In genomic region chr11:78420796-78421209, GRCh38 we compare ENCODE assay signal across 8 cellular contexts. TPM values are rescaled to one million over a fixed set of nuclear protein-coding genes. Genes with fewer than 3 reads are reported as not detected.
A peak's percentile ranks its signal among the peaks of the same experiment; 100 is the strongest.
DNase-seq lines count a peak whose midpoint lies in the region; ATAC-seq, FAIRE-seq and TF ChIP-seq lines count a peak whose summit lies in the region.

No MANE protein-coding gene starts in this region.

- no peak for FAIRE-seq in K562 (lab: Jason Lieb, UNC)

- TF ChIP-seq EP300 in K562 (IDR thresholded peaks at IDR 0.05; ENCODE audit: low read length) = no peak

- H3K27ac Mint-ChIP-seq in nephron = peak overlapping the region in 2 of 3 experiments; percentile 9 to 91

- H3K4me3 Mint-ChIP-seq in nephron = peak overlapping the region in 2 of 3 experiments; percentile 17 to 44

- DNase-seq in GM13977 (ENCODE audit: low spot score) (peak; percentile 44), NOMO-1 (lab: John Stamatoyannopoulos, UW; ENCODE audit: unreplicated experiment in 2 of 2) (peak; percentile 24 to 32), K562 (ENCODE audit: extremely low read depth in 1 of 4, low spot score in 3 of 4) (no peak), aorta (peak; percentile 87 to 91), KG1 (lab: John Stamatoyannopoulos, UW) (no peak), cerebellar nuclear complex (lab: John Stamatoyannopoulos, UW) (no peak)

- no peaks in the 10 kb centered on the region; the same call in 2 of the 3 replicates for H3K36me3 ChIP-seq in K562 (ENCODE audit: control insufficient read depth, insufficient read depth, low read length)
- H3K36me3 ChIP-seq in aorta (ENCODE audit: control insufficient read depth in 1 of 2, insufficient read depth in 2 of 2, low read length in 1 of 2) = no peaks in the 10 kb centered on the region

- POLR2A ChIA-PET in K562 (lab: Yijun Ruan, JAX) = interaction anchor here (0.7 kb wide), 1 partner anchor 25 kb away, joined by 3 read pairs; no protein-coding TSS in a partner anchor

- in situ Hi-C loops in GM13977 (cut with MboI; ENCODE audit: low pct_unique_long_range_greater_than_20kb, low sequenced_read_pairs, unreplicated experiment) (loop anchor here (10.0 kb wide), 1 partner anchor 196 kb away; no protein-coding TSS in a partner anchor), K562 (cut with MboI) (no loop called here)

- CTCF ChIA-PET in K562 (lab: Yijun Ruan, JAX; ENCODE audit: low intra/inter-chr PET ratio) = no interaction called here

- H3K9me3 ChIP-seq in K562 (replicated peaks; ENCODE audit: control insufficient read depth, insufficient read depth, low read depth, low read length) (no peaks in the 10 kb centered on the region), aorta (ENCODE audit: control insufficient read depth, low read length) (no peaks in the 10 kb centered on the region)

- intact Hi-C loops in K562 (cut with micrococcal nuclease) (loop anchor here (1.0 kb wide), 1 partner anchor 193 kb away; no protein-coding TSS in a partner anchor), aorta (cut with DNase I) (loop anchor here in 1 of 2 donors (5.0 kb wide), 1 partner anchor 194 kb away; no protein-coding TSS in a partner anchor)

- H3K36me3 Mint-ChIP-seq in nephron (ENCODE audit: low read depth) = no peaks in the 10 kb centered on the region

- no peaks in the 10 kb centered on the region for H3K27me3 ChIP-seq in K562 (ENCODE audit: control insufficient read depth in 2 of 2, insufficient read depth in 2 of 2, low read length in 2 of 2)
- H3K27me3 ChIP-seq in aorta (ENCODE audit: control insufficient read depth in 1 of 2, insufficient read depth in 2 of 2, low read length in 1 of 2) = no peaks in the 10 kb centered on the region

- peaks cover 18% of the 10 kb centered on the region for H3K79me2 ChIP-seq in K562 (ENCODE audit: control insufficient read depth, insufficient read depth, low read length)

- H3K9ac ChIP-seq in K562 (ENCODE audit: insufficient read depth in 1 of 2, low read depth in 2 of 2, low read length in 2 of 2) = no peak overlapping the region

- TF ChIP-seq CTCF in GM13977 (IDR thresholded peaks at IDR 0.05; ENCODE audit: extremely low read depth, insufficient read depth, missing control alignments) (no peak), K562 (IDR thresholded peaks at IDR 0.05 in 2 of 3, conservative IDR thresholded peaks at IDR 0.05 in 1 of 3; ENCODE audit: insufficient read depth in 2 of 3, low read depth in 1 of 3, low read length in 3 of 3) (no peak), nephron (IDR thresholded peaks at IDR 0.05; ENCODE audit: unreplicated experiment in 3 of 3) (no peak)

- 39% methylated on average over 9 of the region's 9 CpGs for WGBS in K562 (ENCODE audit: insufficient coverage, low coverage, missing lambda C conversion rate)
- WGBS in aorta, 2 donors = 4% methylated on average over 9 of the region's 9 CpGs

- ATAC-seq in K562 (no peak), aorta (ENCODE audit: low FRiP score) (no peak), HG02678 (IDR thresholded peaks at IDR 0.05; ENCODE audit: unreplicated experiment) (no peak)

- H3K27ac ChIP-seq in K562 (ENCODE audit: extremely low read depth, low read depth, low read length) (no peak overlapping the region), aorta (ENCODE audit: low read depth in 1 of 2, low read length in 2 of 2) (peak overlapping the region in 1 of 2 donors; percentile 60)

- H3K4me1 ChIP-seq in K562 (replicated peaks in 1 of 2; ENCODE audit: control insufficient read depth in 2 of 2, insufficient read depth in 2 of 2, low read length in 2 of 2) (peaks cover 13 to 34% of the 10 kb centered on the region in 2 experiments), aorta (ENCODE audit: control insufficient read depth in 1 of 2, insufficient read depth in 2 of 2, low read length in 2 of 2) (no peaks in the 10 kb centered on the region)

- H3K27me3 Mint-ChIP-seq in nephron (ENCODE audit: low read depth) = no peaks in the 10 kb centered on the region

- H3K4me3 ChIP-seq in K562 (no peak overlapping the region), aorta (ENCODE audit: low read length in 2 of 2) (no peak overlapping the region)

- H3K9me3 Mint-ChIP-seq in nephron = no peaks in the 10 kb centered on the region

- H3K9me1 ChIP-seq in K562 (ENCODE audit: control insufficient read depth, insufficient read depth, low read length) = no peaks in the 10 kb centered on the region

- no peak overlapping the region for H3K4me2 ChIP-seq in K562 (ENCODE audit: insufficient read depth, low read length)

- H4K20me1 ChIP-seq in K562 (replicated peaks; ENCODE audit: control insufficient read depth, insufficient read depth, low read length) = no peaks in the 10 kb centered on the region

- peaks cover 55% of the 10 kb centered on the region for H3K4me1 Mint-ChIP-seq in nephron

- no peak for TF ChIP-seq RAD21 in K562 (CRISPR knock-in tag; conservative IDR thresholded peaks at IDR 0.05 in 1 of 2, IDR thresholded peaks at IDR 0.05 in 1 of 2)

- no peak overlapping the region for H2AFZ ChIP-seq in K562 (ENCODE audit: low read depth, low read length)

- TF ChIP-seq POLR2A in K562 (conservative IDR thresholded peaks at IDR 0.05) = no peak

- no TSS peak for BruUV-seq in K562 (replicated peaks; lab: Mats Ljungman, UMichigan)

TF ChIP-seq in K562, 482 proteins besides CTCF, POLR2A, EP300 and RAD21 (continues in another document):
- TF ChIP-seq POLR2G (IDR thresholded peaks at IDR 0.05; ENCODE audit: low read depth, low read length) = no peak
- TF ChIP-seq BCOR (IDR thresholded peaks at IDR 0.05) = no peak
- no peak for TF ChIP-seq ETS1 (conservative IDR thresholded peaks at IDR 0.05; ENCODE audit: control insufficient read depth, low read depth, low read length)
- TF ChIP-seq PRMT5 (CRISPR knock-in tag; IDR thresholded peaks at IDR 0.05) = no peak
- no peak for TF ChIP-seq SUPT5H (IDR thresholded peaks at IDR 0.05)
- TF ChIP-seq ESRRA (IDR thresholded peaks at IDR 0.05; ENCODE audit: borderline replicate concordance, low read depth) = no peak
- no peak for TF ChIP-seq CREB1 (IDR thresholded peaks at IDR 0.05)
- TF ChIP-seq CREB1 (CRISPR knock-in tag; IDR thresholded peaks at IDR 0.05) = peak; percentile 20; the same call in 1 of the 2 replicates
- TF ChIP-seq CHCHD3 (CRISPR knock-in tag; IDR thresholded peaks at IDR 0.05) = no peak
- peak; percentile 79 for TF ChIP-seq EGR1 (conservative IDR thresholded peaks at IDR 0.05)
- TF ChIP-seq PTTG1 (tag; IDR thresholded peaks at IDR 0.05; ENCODE audit: low read depth) = no peak
- peak; percentile 65 for TF ChIP-seq CREM (IDR thresholded peaks at IDR 0.05; ENCODE audit: low read depth)
- TF ChIP-seq SLC30A9 (CRISPR knock-in tag; IDR thresholded peaks at IDR 0.05) = no peak
- no peak for TF ChIP-seq POLR2B (IDR thresholded peaks at IDR 0.05; ENCODE audit: low read depth, partially characterized antibody)
- TF ChIP-seq NR1H2 (CRISPR knock-in tag; IDR thresholded peaks at IDR 0.05) = no peak
- TF ChIP-seq JUND (IDR thresholded peaks at IDR 0.05; ENCODE audit: borderline replicate concordance, low read depth, low read length) = 0 out of 2 replicates have a peak, but pooled peaks have one; percentile 25
- no peak for TF ChIP-seq JUND (tag; IDR thresholded peaks at IDR 0.05; ENCODE audit: borderline replicate concordance, low read depth, low read length)
- TF ChIP-seq ZNF212 (CRISPR knock-in tag; IDR thresholded peaks at IDR 0.05) = no peak
- TF ChIP-seq ATF1 (CRISPR knock-in tag; IDR thresholded peaks at IDR 0.05) = no peak
- TF ChIP-seq ATF1 (tag; IDR thresholded peaks at IDR 0.05) = no peak
- no peak for TF ChIP-seq HNRNPUL1 (IDR thresholded peaks at IDR 0.05; ENCODE audit: low read length)

RNA-seq across cellular contexts. Expression of gene GAB2, which starts 3.2 kb away (rescaled TPM):
- 43.7 and 72.8 TPM in 2 replicates for total RNA-seq in K562 (2011; cell fraction: chromatin; rRNA removed; ENCODE audit: low replicate concordance)
- 21.3 and 24.9 TPM in 2 replicates for total RNA-seq in K562 (2011; cell fraction: nucleolus; rRNA removed)
- total RNA-seq in K562 (2011; cell fraction: nucleoplasm; rRNA removed) = 28.6 and 29.0 TPM in 2 replicates
- 13.7 and 15.0 TPM in 2 replicates for total RNA-seq in K562 (2014; rRNA removed)
- 17.6 and 18.6 TPM in 2 replicates for total RNA-seq in K562 (2014; rRNA removed; fragmentation: Illumina TruSeq; extraction: Trizol)
- 18.1 and 18.7 TPM in 2 replicates for total RNA-seq in K562 (2015; rRNA removed; fragmentation: Illumina TruSeq; extraction: Trizol)
- 25.4 and 35.2 TPM in 2 replicates for total RNA-seq in K562 (2021)
- polyA plus RNA-seq in K562 (2011; rRNA removed) = 11.9 and 15.5 TPM in 2 replicates
- 10.3 and 11.7 TPM in 2 replicates for polyA plus RNA-seq in K562 (2011; cell fraction: cytosol; rRNA removed)
- 25.3 and 30.6 TPM in 2 replicates for polyA plus RNA-seq in K562 (2011; cell fraction: nucleus; rRNA removed)
- 23.9 and 82.9 TPM in 2 replicates for polyA plus RNA-seq in K562 (2012)
- polyA plus RNA-seq in K562 (2014; fragmentation: Illumina TruSeq; extraction: Trizol) = 24.7 and 25.9 TPM in 2 replicates
- 1 to 10 TPM; 2.3 to 6.5 TPM for polyA plus RNA-seq in K562 (2014; fragmentation: Nextera tagmentation; extraction: Ambion mirVana)
- polyA plus RNA-seq in K562 (2014; rRNA removed) = 10.9 and 16.1 TPM in 2 replicates
- 25.7 and 32.4 TPM in 2 replicates for polyA minus RNA-seq in K562 (2011; rRNA and poly(A)+ RNA removed)
- polyA minus RNA-seq in K562 (2011; cell fraction: cytosol; rRNA and poly(A)+ RNA removed) = 9.1 and 16.6 TPM in 2 replicates
- 10.6 and 19.3 TPM in 2 replicates for polyA minus RNA-seq in K562 (2011; cell fraction: nucleus; rRNA and poly(A)+ RNA removed)
- total RNA-seq in aorta = 10 to 100 TPM; 80.9 to 82.6 TPM
- 10 to 100 TPM; 19.3 to 29.4 TPM for polyA plus RNA-seq in aorta

Comparison
In these comparisons a context has a peak if more than half of its experiments do, and no peak if none do; other contexts are left out.
1. DNase-seq: peak in GM13977 (single experiment), NOMO-1 (2 of 2) and aorta (2 of 2); none in K562 (0 of 4), KG1 (single experiment) and cerebellar nuclear complex (0 of 2).